8 cellular contexts compared by ENCODE assay signal in genomic region chr11:108467091-108467823, GRCh38. TPM values are rescaled to one million over a fixed set of nuclear protein-coding genes. Genes with fewer than 3 reads are reported as not detected.
DNase-seq lines count a peak whose midpoint lies in the region; ATAC-seq and TF ChIP-seq lines count a peak whose summit lies in the region.

A gene with protein sequence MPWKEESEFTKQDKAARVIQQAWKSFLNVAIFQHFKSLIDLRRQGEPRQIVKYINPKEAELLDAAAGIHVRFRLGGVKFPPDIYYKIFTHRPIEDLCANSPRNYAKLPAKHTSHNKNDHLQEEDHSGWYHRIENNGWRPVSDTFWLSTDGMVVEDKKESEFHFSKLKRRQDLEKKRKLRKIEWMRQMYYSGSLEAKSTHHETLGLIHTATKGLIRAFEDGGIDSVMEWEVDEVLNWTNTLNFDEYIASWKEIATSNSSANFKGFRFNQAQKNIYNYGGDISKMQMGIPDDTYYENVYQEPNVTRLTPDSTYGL (minus strand): TSS chr11:108467529. CDS start chr11:108461559, 5,970 bp downstream.

- no peaks in the 10 kb centered on the region for H3K36me3 Mint-ChIP-seq in T-helper 1 cell treated with Interleukin-12 subunit alpha and Interleukin-12 subunit beta and Interleukin-4 antibody, amounts not matched to agents 30 μg/mL and 1 μg/mL, for 36 hours (ENCODE audit: low read depth)

- no peaks in the 10 kb centered on the region for H3K9me3 ChIP-seq in left ventricle myocardium inferior (replicated peaks)
- no peaks in the 10 kb centered on the region for H3K9me3 ChIP-seq in upper lobe of right lung

- H3K27ac Mint-ChIP-seq in T-helper 1 cell treated with Interleukin-12 subunit alpha and Interleukin-12 subunit beta and Interleukin-4 antibody, amounts not matched to agents 30 μg/mL and 1 μg/mL, for 36 hours: peak within 1 kb of the TSS; percentile 100

- DNase-seq in NCI-H1694 (lab: John Stamatoyannopoulos, UW) (peak; percentile 66), amygdala (lab: John Stamatoyannopoulos, UW) (peak; percentile 42 to 98 (median 93)), left ventricle myocardium inferior (peak; percentile 95), posterior vena cava (ENCODE audit: low spot score) (peak; percentile 98), upper lobe of right lung (peak; percentile 97)

- no peak for TF ChIP-seq CTCF in left ventricle myocardium inferior (IDR thresholded peaks at IDR 0.05; ENCODE audit: borderline replicate concordance)
- TF ChIP-seq CTCF in upper lobe of right lung (IDR thresholded peaks at IDR 0.05): no peak

- H3K4me3 ChIP-seq in left ventricle myocardium inferior (peak within 1 kb of the TSS; percentile 81), upper lobe of right lung (peak within 1 kb of the TSS; percentile 66)

- intact Hi-C loops in left ventricle myocardium inferior (cut with micrococcal nuclease): no loop called here
- intact Hi-C loops in posterior vena cava (cut with DNase I): loop anchor here in 1 of 2 donors (10.0 kb wide), 1 partner anchor 412 kb away; no protein-coding TSS in a partner anchor
- intact Hi-C loops in upper lobe of right lung (cut with DNase I): no loop called here

- H3K36me3 ChIP-seq in left ventricle myocardium inferior (no peaks in the 10 kb centered on the region), upper lobe of right lung (no peaks in the 10 kb centered on the region)

- H3K27me3 ChIP-seq in left ventricle myocardium inferior (ENCODE audit: low read depth) (no peaks in the 10 kb centered on the region), upper lobe of right lung (no peaks in the 10 kb centered on the region)

- peaks cover 13% of the 10 kb centered on the region for H3K4me1 Mint-ChIP-seq in T-helper 1 cell treated with Interleukin-12 subunit alpha and Interleukin-12 subunit beta and Interleukin-4 antibody, amounts not matched to agents 30 μg/mL and 1 μg/mL, for 36 hours (ENCODE audit: low read depth)

- H3K27ac ChIP-seq in left ventricle myocardium inferior (replicated peaks): peak within 1 kb of the TSS; percentile 99
- H3K27ac ChIP-seq in upper lobe of right lung: peak within 1 kb of the TSS; percentile 99

- ATAC-seq in GM18498 (IDR thresholded peaks at IDR 0.05; ENCODE audit: unreplicated experiment) (peak; percentile 100), HG02885 (IDR thresholded peaks at IDR 0.05; ENCODE audit: poor library complexity, unreplicated experiment) (peak; percentile 98), upper lobe of right lung (peak; percentile 100)

- H3K4me1 ChIP-seq in left ventricle myocardium inferior (peaks cover 18% of the 10 kb centered on the region), upper lobe of right lung (peaks cover 6% of the 10 kb centered on the region)

- H3K9me3 Mint-ChIP-seq in T-helper 1 cell treated with Interleukin-12 subunit alpha and Interleukin-12 subunit beta and Interleukin-4 antibody, amounts not matched to agents 30 μg/mL and 1 μg/mL, for 36 hours: no peaks in the 10 kb centered on the region

- H3K4me3 Mint-ChIP-seq in T-helper 1 cell treated with Interleukin-12 subunit alpha and Interleukin-12 subunit beta and Interleukin-4 antibody, amounts not matched to agents 30 μg/mL and 1 μg/mL, for 36 hours: peak within 1 kb of the TSS; percentile 98

- H3K27me3 Mint-ChIP-seq in T-helper 1 cell treated with Interleukin-12 subunit alpha and Interleukin-12 subunit beta and Interleukin-4 antibody, amounts not matched to agents 30 μg/mL and 1 μg/mL, for 36 hours (ENCODE audit: low read depth): no peaks in the 10 kb centered on the region

RNA-seq across cellular contexts. Expression of the gene that starts here (rescaled TPM):
- total RNA-seq in left ventricle myocardium inferior: 0.36 TPM
- under 1 TPM; 0.19 to 0.38 TPM for total RNA-seq in posterior vena cava
- total RNA-seq in upper lobe of right lung: 0.46 TPM

Comparison
In these comparisons a context has a peak if more than half of its experiments do, and no peak if none do; other contexts are left out.
1. Peak in every context shown above with its lines: DNase-seq, ATAC-seq, H3K4me3 ChIP-seq and H3K27ac ChIP-seq.
2. Peak in DNase-seq, H3K4me3 ChIP-seq and H3K27ac ChIP-seq in left ventricle myocardium inferior; RNA of the gene not detected or under 1 TPM.
3. Peak in DNase-seq in posterior vena cava; RNA of the gene not detected or under 1 TPM.
4. Peak in DNase-seq, ATAC-seq, H3K4me3 ChIP-seq and H3K27ac ChIP-seq in upper lobe of right lung; RNA of the gene not detected or under 1 TPM.